Comparison of ENCODE assay signal across 1 cellular context in genomic region chr9:81549500-81550206, GRCh38.
TF ChIP-seq lines count a peak whose summit lies in the region.

No MANE protein-coding gene starts in this region.

TF ChIP-seq in GM23338, 12 proteins besides CTCF, POLR2A, EP300 and RAD21 (continued from another document):
- TF ChIP-seq ZNF462 (CRISPR knock-in tag; IDR thresholded peaks at IDR 0.05) (no peak), STAT1 (IDR thresholded peaks at IDR 0.05; ENCODE audit: unreplicated experiment) (no peak), ZNF331 (CRISPR knock-in tag; IDR thresholded peaks at IDR 0.05; ENCODE audit: low read depth) (no peak), ZNF114 (CRISPR knock-in tag; IDR thresholded peaks at IDR 0.05) (no peak), JUNB (IDR thresholded peaks at IDR 0.05; ENCODE audit: unreplicated experiment) (no peak)
